In genomic region chr12:124514996-124515932, GRCh38 we compare ENCODE assay signal across 14 cellular contexts. TPM values are rescaled to one million over a fixed set of nuclear protein-coding genes. Genes with fewer than 3 reads are reported as not detected.
DNase-seq lines count a peak whose midpoint lies in the region; ATAC-seq, FAIRE-seq and TF ChIP-seq lines count a peak whose summit lies in the region.
"Had no signal": no experiment of that assay in that cellular context is flagged by ENCODE, and none has a peak within 500 bp of the region (broad histone marks: within the 10 kb centered on the region; RNA-seq: fewer than 3 reads in every experiment).

No MANE protein-coding gene starts in this region.

- no peak for TF ChIP-seq POLR2A in K562 (conservative IDR thresholded peaks at IDR 0.05)
- no peak for TF ChIP-seq POLR2A in stomach (IDR thresholded peaks at IDR 0.05)

- no peak overlapping the region for H3K9ac ChIP-seq in K562 (ENCODE audit: insufficient read depth in 1 of 2, low read depth in 2 of 2, low read length in 2 of 2)

- peaks cover 41% of the 10 kb centered on the region for H4K20me1 ChIP-seq in K562 (replicated peaks; ENCODE audit: control insufficient read depth, insufficient read depth, low read length)

- FAIRE-seq in K562 (lab: Jason Lieb, UNC) (no peak), small intestine (lab: Jason Lieb, UNC) (no peak)

- DNase-seq in K562 (ENCODE audit: extremely low read depth in 1 of 4, low spot score in 3 of 4) (no peak), lower lobe of right lung (no peak), stomach (no peak), small intestine (no peak), glomerular visceral epithelial cell (ENCODE audit: extremely low spot score) (no peak)
- no peak for DNase-seq in natural killer cell treated with Interleukin-12 subunit alpha and Interleukin-12 subunit beta and Interleukin-15 and Interleukin-18, amount 100 ng/mL, for 72 hours (ENCODE audit: low spot score)
- DNase-seq: activated CD4-positive, alpha-beta T cell treated with anti-CD3 and anti-CD28 coated beads for 4 hours; effector memory CD4-positive, alpha-beta T cell; HCEC 1CT; natural killer cell; stimulated activated CD4-positive, alpha-beta T cell treated with anti-CD3 and anti-CD28 coated beads, Interleukin-2, amount 100 ng/mL, for 24 hours had no signal

- H3K36me3 ChIP-seq in HEK293 (ENCODE audit: control insufficient read depth in 2 of 2, insufficient read depth in 1 of 2, low read length in 2 of 2) (peaks cover 0 to 12% of the 10 kb centered on the region in 2 experiments; a peak in 2 of 3 replicates), K562 (ENCODE audit: control insufficient read depth, insufficient read depth, low read length) (peaks cover 16% of the 10 kb centered on the region; the same call in 2 of the 3 replicates), lower lobe of right lung (peaks cover 11% of the 10 kb centered on the region), stomach (no peaks in the 10 kb centered on the region), small intestine (ENCODE audit: control insufficient read depth in 2 of 2, insufficient read depth in 2 of 2, low read length in 2 of 2) (no peaks in the 10 kb centered on the region)

- TF ChIP-seq RAD21 in K562 (CRISPR knock-in tag; conservative IDR thresholded peaks at IDR 0.05 in 1 of 2, IDR thresholded peaks at IDR 0.05 in 1 of 2), result no peak

- ATAC-seq in K562, result no peak
- ATAC-seq in lower lobe of right lung, result no peak
- ATAC-seq in natural killer cell treated with Interleukin-12 subunit alpha and Interleukin-12 subunit beta and Interleukin-15 and Interleukin-18, amount 100 ng/mL, for 72 hours, result no peak
- no peak for ATAC-seq in GM18868 (IDR thresholded peaks at IDR 0.05; ENCODE audit: unreplicated experiment)
- ATAC-seq: natural killer cell had no signal

- H3K4me3 ChIP-seq in HEK293 (ENCODE audit: low read depth, low read length) (no peak overlapping the region), K562 (no peak overlapping the region), lower lobe of right lung (no peak overlapping the region), stomach (no peak overlapping the region), small intestine (ENCODE audit: low read depth in 1 of 2, low read length in 2 of 2) (no peak overlapping the region)

- CTCF ChIA-PET in HEK293 (lab: Yijun Ruan, JAX) (no interaction called here), K562 (lab: Yijun Ruan, JAX; ENCODE audit: low intra/inter-chr PET ratio) (no interaction called here)

- TF ChIP-seq CTCF in HEK293 (tag by site-specific recombination; IDR thresholded peaks at IDR 0.05) (no peak), K562 (IDR thresholded peaks at IDR 0.05 in 2 of 3, conservative IDR thresholded peaks at IDR 0.05 in 1 of 3; ENCODE audit: insufficient read depth in 2 of 3, low read depth in 1 of 3, low read length in 3 of 3) (no peak), lower lobe of right lung (IDR thresholded peaks at IDR 0.05) (no peak), stomach (IDR thresholded peaks at IDR 0.05) (no peak)

- no peak for TF ChIP-seq EP300 in K562 (IDR thresholded peaks at IDR 0.05; ENCODE audit: low read length)
- TF ChIP-seq EP300 in stomach (IDR thresholded peaks at IDR 0.05), result no peak

- intact Hi-C loops in K562 (cut with micrococcal nuclease) (no loop called here), lower lobe of right lung (cut with DNase I) (no loop called here), stomach (cut with DNase I; ENCODE audit: low total_unique reads) (no loop called here)

- H3K27me3 Mint-ChIP-seq in natural killer cell treated with Interleukin-12 subunit alpha and Interleukin-12 subunit beta and Interleukin-15 and Interleukin-18, amount 100 ng/mL, for 72 hours, result peaks cover 0 to 3% of the 10 kb centered on the region in 2 donors

- H3K27me3 ChIP-seq in K562 (ENCODE audit: control insufficient read depth in 2 of 2, insufficient read depth in 2 of 2, low read length in 2 of 2) (no peaks in the 10 kb centered on the region), lower lobe of right lung (ENCODE audit: low read depth) (no peaks in the 10 kb centered on the region), stomach (no peaks in the 10 kb centered on the region), small intestine (ENCODE audit: control insufficient read depth in 2 of 2, insufficient read depth in 2 of 2, low read length in 2 of 2) (no peaks in the 10 kb centered on the region)

- H3K27ac ChIP-seq in HEK293 (ENCODE audit: extremely low read depth, low read depth, low read length) (no peak overlapping the region), K562 (ENCODE audit: extremely low read depth, low read depth, low read length) (no peak overlapping the region; the same call in 2 of the 3 replicates), lower lobe of right lung (peak overlapping the region; percentile 18), stomach (peak overlapping the region in 4 of 5 donors; percentile 92 to 97 (median 94)), small intestine (ENCODE audit: low read depth in 1 of 2, low read length in 1 of 2) (no peak overlapping the region)

- peaks cover 86% of the 10 kb centered on the region for H3K79me2 ChIP-seq in K562 (ENCODE audit: control insufficient read depth, insufficient read depth, low read length)

- no TSS peak for BruUV-seq in K562 (replicated peaks; lab: Mats Ljungman, UMichigan)

- peaks cover 29% of the 10 kb centered on the region for H3K4me1 ChIP-seq in HEK293 (ENCODE audit: control insufficient read depth, insufficient read depth, low read length)
- peaks cover 39 to 74% of the 10 kb centered on the region in 2 experiments for H3K4me1 ChIP-seq in K562 (replicated peaks in 1 of 2; ENCODE audit: control insufficient read depth in 2 of 2, insufficient read depth in 2 of 2, low read length in 2 of 2)
- peaks cover 86% of the 10 kb centered on the region for H3K4me1 ChIP-seq in lower lobe of right lung
- H3K4me1 ChIP-seq in stomach, result peaks cover 64 to 99% (median 88%) of the 10 kb centered on the region in 4 donors
- H3K4me1 ChIP-seq in small intestine (ENCODE audit: control insufficient read depth in 2 of 2, insufficient read depth in 1 of 2, low read depth in 1 of 2, low read length in 1 of 2), result peaks cover 11 to 20% of the 10 kb centered on the region in 2 donors

- H3K9me3 Mint-ChIP-seq in natural killer cell treated with Interleukin-12 subunit alpha and Interleukin-12 subunit beta and Interleukin-15 and Interleukin-18, amount 100 ng/mL, for 72 hours, result no peaks in the 10 kb centered on the region
- H3K9me3 Mint-ChIP-seq: CD14-positive monocyte, natural killer cell had no signal

- peaks cover 12 to 30% of the 10 kb centered on the region in 2 donors for H3K4me1 Mint-ChIP-seq in natural killer cell treated with Interleukin-12 subunit alpha and Interleukin-12 subunit beta and Interleukin-15 and Interleukin-18, amount 100 ng/mL, for 72 hours (ENCODE audit: low read depth in 2 of 2)

- WGBS in K562 (ENCODE audit: insufficient coverage, low coverage, missing lambda C conversion rate), result 88% methylated on average over 19 of the region's 19 CpGs
- 83 to 88% (median 86%) methylated on average over 19 of the region's 19 CpGs for WGBS in stomach, 5 donors
- 90 to 96% (median 93%) methylated on average over 19 of the region's 19 CpGs for WGBS in small intestine, 3 donors

- no peak overlapping the region for H2AFZ ChIP-seq in K562 (ENCODE audit: low read depth, low read length)

- POLR2A ChIA-PET in HEK293 (lab: Yijun Ruan, JAX), result no interaction called here
- POLR2A ChIA-PET in K562 (lab: Yijun Ruan, JAX), result interaction anchor here (0.6 to 0.7 kb wide), 3 partner anchors 9 to 83 kb away, joined by 3 read pairs; no protein-coding TSS in a partner anchor

- no peaks in the 10 kb centered on the region for H3K36me3 Mint-ChIP-seq in natural killer cell treated with Interleukin-12 subunit alpha and Interleukin-12 subunit beta and Interleukin-15 and Interleukin-18, amount 100 ng/mL, for 72 hours
- H3K36me3 Mint-ChIP-seq: natural killer cell had no signal

- no peak overlapping the region for H3K4me3 Mint-ChIP-seq in natural killer cell treated with Interleukin-12 subunit alpha and Interleukin-12 subunit beta and Interleukin-15 and Interleukin-18, amount 100 ng/mL, for 72 hours
- H3K4me3 Mint-ChIP-seq: CD14-positive monocyte, natural killer cell had no signal

- peaks cover 5% of the 10 kb centered on the region for H3K9me1 ChIP-seq in K562 (ENCODE audit: control insufficient read depth, insufficient read depth, low read length)

- no peak overlapping the region for H3K27ac Mint-ChIP-seq in natural killer cell treated with Interleukin-12 subunit alpha and Interleukin-12 subunit beta and Interleukin-15 and Interleukin-18, amount 100 ng/mL, for 72 hours
- H3K27ac Mint-ChIP-seq: natural killer cell had no signal

- no peak overlapping the region for H3K4me2 ChIP-seq in K562 (ENCODE audit: insufficient read depth, low read length)

- in situ Hi-C loops in K562 (cut with MboI), result no loop called here

- H3K9me3 ChIP-seq in HEK293 (ENCODE audit: control insufficient read depth, insufficient read depth, low read depth, low read length) (no peaks in the 10 kb centered on the region), K562 (replicated peaks; ENCODE audit: control insufficient read depth, insufficient read depth, low read depth, low read length) (peaks cover 2% of the 10 kb centered on the region), lower lobe of right lung (no peaks in the 10 kb centered on the region), stomach (no peaks in the 10 kb centered on the region), small intestine (ENCODE audit: control insufficient read depth, low read depth) (no peaks in the 10 kb centered on the region)

RNA-seq across cellular contexts. Expression of gene NCOR2, which starts 52.1 kb away (rescaled TPM):
- 66.7 and 165 TPM in 2 replicates for total RNA-seq in K562 (2011; cell fraction: chromatin; rRNA removed; ENCODE audit: low replicate concordance)
- total RNA-seq in K562 (2011; cell fraction: nucleolus; rRNA removed), result 51.9 and 54.2 TPM in 2 replicates
- total RNA-seq in K562 (2011; cell fraction: nucleoplasm; rRNA removed), result 57.6 and 83.1 TPM in 2 replicates
- total RNA-seq in K562 (2014; rRNA removed) (18.2 and 22.3 TPM in 2 replicates), K562 (2014; rRNA removed; fragmentation: Illumina TruSeq; extraction: Trizol) (2.8 and 4.1 TPM in 2 replicates), K562 (2015; rRNA removed; fragmentation: Illumina TruSeq; extraction: Trizol) (8.1 and 8.4 TPM in 2 replicates), K562 (2021) (124 and 126 TPM in 2 replicates), lower lobe of right lung (318 TPM), stomach (100 to 1,000 TPM in 4 of 5 donors, 10 to 100 TPM in 1; 61.7 to 292 (median 116) TPM)
- polyA plus RNA-seq in K562 (2011; rRNA removed) (3.1 and 4.2 TPM in 2 replicates), K562 (2014; fragmentation: Illumina TruSeq; extraction: Trizol) (22.6 and 36.3 TPM in 2 replicates), K562 (2014; fragmentation: Nextera tagmentation; extraction: Ambion mirVana) (under 1 TPM; 0.18 to 0.20 TPM), K562 (2014; rRNA removed) (24.9 and 29.2 TPM in 2 replicates), stomach (10 to 100 TPM; 27.2 to 49.6 (median 37.7) TPM), small intestine (10 to 100 TPM; 26.2 to 50.4 (median 30.0) TPM)
- 4.1 and 9.7 TPM in 2 replicates for polyA plus RNA-seq in K562 (2011; cell fraction: cytosol; rRNA removed)
- polyA plus RNA-seq in K562 (2011; cell fraction: nucleus; rRNA removed), result 20.4 and 29.6 TPM in 2 replicates
- polyA plus RNA-seq in K562 (2012), result 56.5 and 65.0 TPM in 2 replicates
- 7.3 and 9.9 TPM in 2 replicates for polyA minus RNA-seq in K562 (2011; rRNA and poly(A)+ RNA removed)
- polyA minus RNA-seq in K562 (2011; cell fraction: cytosol; rRNA and poly(A)+ RNA removed), result 27.1 and 60.8 TPM in 2 replicates
- 18.8 and 19.2 TPM in 2 replicates for polyA minus RNA-seq in K562 (2011; cell fraction: nucleus; rRNA and poly(A)+ RNA removed)
- 100 to 1,000 TPM in 1 of 2 donors, 10 to 100 TPM in 1; 80.8 to 133 TPM for total RNA-seq in natural killer cell treated with Interleukin-12 subunit alpha and Interleukin-12 subunit beta and Interleukin-15 and Interleukin-18, amount 100 ng/mL, for 72 hours

Comparison
In these comparisons a context has a peak if more than half of its experiments do, and no peak if none do; other contexts are left out.
1. H3K27ac ChIP-seq: peak in lower lobe of right lung (single experiment) and stomach (4 of 5); none in HEK293 (single experiment), K562 (single experiment) and small intestine (0 of 2).
2. Of the 44 proteins assayed by ChIP-seq in both K562 and HEK293: peak only in K562: none; only in HEK293: ZBTB26; in both: none; in neither: 42; mixed calls (peak in some experiments, not most) for 1.